ENCODE assay signal across 21 cellular contexts in the genomic region with DNA sequence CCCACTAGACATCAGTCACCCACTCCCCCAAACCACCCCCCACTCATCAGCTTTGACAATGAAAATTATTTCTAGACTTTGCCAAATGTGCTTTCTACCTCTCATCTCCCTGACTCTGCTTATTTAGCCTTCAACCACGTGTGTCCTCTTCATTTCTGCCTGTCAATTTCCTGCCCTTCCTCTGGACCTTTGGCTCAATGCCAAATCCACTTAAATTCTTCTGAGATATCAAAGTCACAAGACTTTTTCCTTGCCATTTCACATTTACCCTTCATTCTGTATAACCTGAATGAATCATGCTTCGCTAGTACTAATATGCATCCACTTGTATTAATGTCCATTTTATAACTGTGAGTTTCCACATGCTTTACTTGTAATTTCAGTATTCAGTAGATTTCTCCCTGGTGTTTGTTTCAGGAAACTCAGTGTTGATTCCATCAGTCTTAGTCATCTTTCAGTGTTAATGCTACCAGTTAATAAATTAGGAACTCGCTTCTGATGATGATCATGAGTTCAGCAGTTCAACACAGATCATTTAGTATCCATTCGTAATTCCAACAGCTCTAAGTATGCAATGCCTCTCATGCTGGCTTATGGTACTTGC.
DNase-seq lines count a peak whose midpoint lies in the region; ATAC-seq, FAIRE-seq and TF ChIP-seq lines count a peak whose summit lies in the region.
"Had no signal": no experiment of that assay in that cellular context is flagged by ENCODE, and none has a peak within 500 bp of the region (broad histone marks: within the 10 kb centered on the region; RNA-seq: fewer than 3 reads in every experiment).

No MANE protein-coding gene starts in this region.

- no peak overlapping the region for H3K27ac Mint-ChIP-seq in CD8-positive, alpha-beta memory T cell
- H3K27ac Mint-ChIP-seq: naive thymus-derived CD4-positive, alpha-beta T cell had no signal

- DNase-seq in HepG2 (ENCODE audit: low spot score) (no peak), right lobe of liver (no peak), RPMI7951 (ENCODE audit: low read depth) (peak; percentile 15), fibroblast of mammary gland (ENCODE audit: low read depth) (peak; percentile 47), mucosa of descending colon (no peak), left lung (no peak)
- DNase-seq in CD8-positive, alpha-beta memory T cell = no peak
- DNase-seq: activated CD4-positive, alpha-beta T cell treated with anti-CD3 and anti-CD28 coated beads for 1 hour; activated effector memory CD4-positive, alpha-beta T cell treated with anti-CD3 and anti-CD28 coated beads, Interleukin-2, amount 50 U/mL, for 16 hours; COR-L47; lower lobe of right lung; naive thymus-derived CD4-positive, alpha-beta T cell; NCI-H2171; SJCRH30; small intestine; T-helper 9 cell had no signal

- BruUV-seq in HepG2 (replicated peaks; lab: Mats Ljungman, UMichigan) = no TSS peak

- no peak for TF ChIP-seq RAD21 in HepG2 (CRISPR knock-in tag; IDR thresholded peaks at IDR 0.05)

- H3K79me2 ChIP-seq in HepG2 (ENCODE audit: insufficient read depth, low read length) = no peaks in the 10 kb centered on the region

- no peaks in the 10 kb centered on the region for H3K36me3 Mint-ChIP-seq in CD8-positive, alpha-beta memory T cell
- H3K36me3 Mint-ChIP-seq: naive thymus-derived CD4-positive, alpha-beta T cell had no signal

- WGBS in HepG2 (ENCODE audit: low lambda C conversion rate) = 4% methylated on average over 4 of the region's 4 CpGs
- WGBS in right lobe of liver (ENCODE audit: insufficient coverage, low coverage, low lambda C conversion rate, missing lambda C conversion rate) = 57% methylated on average over 4 of the region's 4 CpGs

- no peak overlapping the region for H3K9ac ChIP-seq in HepG2 (ENCODE audit: insufficient read depth, low read depth, low read length)

- no peak for ATAC-seq in HepG2
- ATAC-seq in right lobe of liver = no peak
- ATAC-seq in mucosa of descending colon = no peak
- ATAC-seq in left lung = no peak
- no peak for ATAC-seq in GM19023 (IDR thresholded peaks at IDR 0.05; ENCODE audit: unreplicated experiment)
- ATAC-seq: lower lobe of right lung; naive thymus-derived CD4-positive, alpha-beta T cell had no signal

- no peak overlapping the region for H2AFZ ChIP-seq in HepG2 (ENCODE audit: low read length)

- POLR2A ChIA-PET in HepG2 (lab: Yijun Ruan, JAX) = no interaction called here
- POLR2A ChIA-PET in CD8-positive, alpha-beta memory T cell (lab: Charles Lee) = no interaction called here

- no peak overlapping the region for H3K4me2 ChIP-seq in HepG2 (ENCODE audit: low read depth, low read length)

- H3K27me3 Mint-ChIP-seq in CD8-positive, alpha-beta memory T cell = no peaks in the 10 kb centered on the region
- H3K27me3 Mint-ChIP-seq: naive thymus-derived CD4-positive, alpha-beta T cell had no signal

- H3K36me3 ChIP-seq in HepG2 (replicated peaks in 1 of 2; ENCODE audit: control insufficient read depth in 1 of 2, insufficient read depth in 2 of 2, low read length in 2 of 2) (no peaks in the 10 kb centered on the region), right lobe of liver (no peaks in the 10 kb centered on the region), mucosa of descending colon (ENCODE audit: low read depth) (no peaks in the 10 kb centered on the region), left lung (no peaks in the 10 kb centered on the region)
- no peaks in the 10 kb centered on the region for H3K36me3 ChIP-seq in CD8-positive, alpha-beta memory T cell (ENCODE audit: insufficient read depth, low read length)
- H3K36me3 ChIP-seq: lower lobe of right lung, SJCRH30, suprapubic skin had no signal

- TF ChIP-seq POLR2A in HepG2 (IDR thresholded peaks at IDR 0.05; ENCODE audit: insufficient read depth in 1 of 2, low read depth in 2 of 2, low read length in 2 of 2) (no peak), right lobe of liver (IDR thresholded peaks at IDR 0.05) (no peak)

- CTCF ChIA-PET in HepG2 (lab: Yijun Ruan, JAX; ENCODE audit: low intra/inter-chr PET ratio, low total read pairs) = no interaction called here
- CTCF ChIA-PET in CD8-positive, alpha-beta memory T cell (lab: Charles Lee) = no interaction called here

- in situ Hi-C loops in HepG2 (cut with HindIII; ENCODE audit: extremely low pct_ligation_motif_present, low pct_unique_long_range_greater_than_20kb) = no loop called here

- H3K4me3 Mint-ChIP-seq in CD8-positive, alpha-beta memory T cell = no peak overlapping the region
- H3K4me3 Mint-ChIP-seq: naive thymus-derived CD4-positive, alpha-beta T cell had no signal

- no peak for TF ChIP-seq CTCF in HepG2 (CRISPR knock-in tag; IDR thresholded peaks at IDR 0.05)
- no peak for TF ChIP-seq CTCF in right lobe of liver (IDR thresholded peaks at IDR 0.05)
- no peak for TF ChIP-seq CTCF in fibroblast of mammary gland (conservative IDR thresholded peaks at IDR 0.05; ENCODE audit: control insufficient read depth, insufficient read depth, low read depth, low read length)
- no peak for TF ChIP-seq CTCF in mucosa of descending colon (IDR thresholded peaks at IDR 0.05)
- TF ChIP-seq CTCF in left lung (IDR thresholded peaks at IDR 0.05) = no peak

- no peaks in the 10 kb centered on the region for H4K20me1 ChIP-seq in HepG2 (ENCODE audit: insufficient read depth, low read length)

- no peaks in the 10 kb centered on the region for H3K4me1 Mint-ChIP-seq in CD8-positive, alpha-beta memory T cell
- H3K4me1 Mint-ChIP-seq: naive thymus-derived CD4-positive, alpha-beta T cell had no signal

- FAIRE-seq in HepG2 (lab: Jason Lieb, UNC) = no peak
- FAIRE-seq: endometrium, H1, small intestine had no signal

- no peak for TF ChIP-seq EP300 in HepG2 (IDR thresholded peaks at IDR 0.05; ENCODE audit: low read depth in 2 of 2, low read length in 2 of 2)
- TF ChIP-seq EP300 in HepG2 (CRISPR knock-in tag; IDR thresholded peaks at IDR 0.05; ENCODE audit: borderline replicate concordance) = no peak

- H3K27ac ChIP-seq in HepG2 (ENCODE audit: extremely low read length, insufficient read depth, low read length) = no peak overlapping the region
- H3K27ac ChIP-seq in right lobe of liver = no peak overlapping the region
- H3K27ac ChIP-seq in CD8-positive, alpha-beta memory T cell (ENCODE audit: low read depth, low read length) = no peak overlapping the region
- H3K27ac ChIP-seq in left lung = no peak overlapping the region
- H3K27ac ChIP-seq: HL-60, lower lobe of right lung, SJCRH30, suprapubic skin had no signal

- H3K27me3 ChIP-seq in HepG2 (ENCODE audit: control insufficient read depth in 1 of 2, insufficient read depth in 2 of 2, low read length in 2 of 2) (no peaks in the 10 kb centered on the region; a peak in 1 of 5 replicates), right lobe of liver (no peaks in the 10 kb centered on the region), left lung (no peaks in the 10 kb centered on the region)
- no peaks in the 10 kb centered on the region for H3K27me3 ChIP-seq in CD8-positive, alpha-beta memory T cell (ENCODE audit: insufficient read depth, low read length, poor library complexity, severe bottlenecking)
- H3K27me3 ChIP-seq: SJCRH30, suprapubic skin had no signal

- H3K9me3 ChIP-seq in HepG2 (ENCODE audit: low read length) (no peaks in the 10 kb centered on the region), right lobe of liver (no peaks in the 10 kb centered on the region), mucosa of descending colon (no peaks in the 10 kb centered on the region), left lung (no peaks in the 10 kb centered on the region)
- no peaks in the 10 kb centered on the region for H3K9me3 ChIP-seq in CD8-positive, alpha-beta memory T cell (ENCODE audit: low read length)
- H3K9me3 ChIP-seq: lower lobe of right lung, SJCRH30, suprapubic skin had no signal

- intact Hi-C loops in HepG2 (cut with micrococcal nuclease; ENCODE audit: unreplicated experiment) (no loop called here), right lobe of liver (cut with DNase I) (no loop called here), mucosa of descending colon (cut with DNase I, micrococcal nuclease) (no loop called here), left lung (cut with DNase I) (no loop called here)

- H3K9me3 Mint-ChIP-seq in CD8-positive, alpha-beta memory T cell = peaks cover 0 to 5% (median 2%) of the 10 kb centered on the region in 5 donors

- H3K4me3 ChIP-seq in HepG2 (replicated peaks in 1 of 3; ENCODE audit: insufficient read depth in 1 of 3, low read depth in 2 of 3, low read length in 3 of 3) (no peak overlapping the region), right lobe of liver (no peak overlapping the region), fibroblast of mammary gland (ENCODE audit: control insufficient read depth, low read depth, low read length) (no peak overlapping the region), mucosa of descending colon (no peak overlapping the region), left lung (no peak overlapping the region)
- no peak overlapping the region for H3K4me3 ChIP-seq in CD8-positive, alpha-beta memory T cell (ENCODE audit: low read length)
- H3K4me3 ChIP-seq: lower lobe of right lung, SJCRH30, suprapubic skin had no signal

- H3K4me1 ChIP-seq in HepG2 (ENCODE audit: insufficient read depth, low read length) = no peaks in the 10 kb centered on the region
- no peaks in the 10 kb centered on the region for H3K4me1 ChIP-seq in right lobe of liver
- H3K4me1 ChIP-seq in CD8-positive, alpha-beta memory T cell (ENCODE audit: insufficient read depth, low read length) = no peaks in the 10 kb centered on the region
- no peaks in the 10 kb centered on the region for H3K4me1 ChIP-seq in mucosa of descending colon (ENCODE audit: low read depth)
- no peaks in the 10 kb centered on the region for H3K4me1 ChIP-seq in left lung
- H3K4me1 ChIP-seq: lower lobe of right lung, SJCRH30, suprapubic skin had no signal

TF ChIP-seq in HepG2, 621 proteins besides CTCF, POLR2A, EP300 and RAD21:
- TF ChIP-seq, protein P1, sequence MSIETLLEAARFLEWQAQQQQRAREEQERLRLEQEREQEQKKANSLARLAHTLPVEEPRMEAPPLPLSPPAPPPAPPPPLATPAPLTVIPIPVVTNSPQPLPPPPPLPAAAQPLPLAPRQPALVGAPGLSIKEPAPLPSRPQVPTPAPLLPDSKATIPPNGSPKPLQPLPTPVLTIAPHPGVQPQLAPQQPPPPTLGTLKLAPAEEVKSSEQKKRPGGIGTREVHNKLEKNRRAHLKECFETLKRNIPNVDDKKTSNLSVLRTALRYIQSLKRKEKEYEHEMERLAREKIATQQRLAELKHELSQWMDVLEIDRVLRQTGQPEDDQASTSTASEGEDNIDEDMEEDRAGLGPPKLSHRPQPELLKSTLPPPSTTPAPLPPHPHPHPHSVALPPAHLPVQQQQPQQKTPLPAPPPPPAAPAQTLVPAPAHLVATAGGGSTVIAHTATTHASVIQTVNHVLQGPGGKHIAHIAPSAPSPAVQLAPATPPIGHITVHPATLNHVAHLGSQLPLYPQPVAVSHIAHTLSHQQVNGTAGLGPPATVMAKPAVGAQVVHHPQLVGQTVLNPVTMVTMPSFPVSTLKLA (IDR thresholded peaks at IDR 0.05) = peak; percentile 43
- TF ChIP-seq LCORL (IDR thresholded peaks at IDR 0.05) (peak; percentile 66; the same call in 1 of the 2 replicates), LCORL (CRISPR knock-in tag; IDR thresholded peaks at IDR 0.05) (no peak), ARNT2 (CRISPR knock-in tag; IDR thresholded peaks at IDR 0.05; ENCODE audit: low read depth) (no peak)

Comparison
In these comparisons a context has a peak if more than half of its experiments do, and no peak if none do; other contexts are left out.
1. DNase-seq: peak in RPMI7951 (single experiment) and fibroblast of mammary gland (single experiment); none in HepG2 (single experiment), right lobe of liver (0 of 3), CD8-positive, alpha-beta memory T cell (0 of 5), mucosa of descending colon (0 of 3) and left lung (0 of 2).